1 cellular context compared by ENCODE assay signal in the genomic region with DNA sequence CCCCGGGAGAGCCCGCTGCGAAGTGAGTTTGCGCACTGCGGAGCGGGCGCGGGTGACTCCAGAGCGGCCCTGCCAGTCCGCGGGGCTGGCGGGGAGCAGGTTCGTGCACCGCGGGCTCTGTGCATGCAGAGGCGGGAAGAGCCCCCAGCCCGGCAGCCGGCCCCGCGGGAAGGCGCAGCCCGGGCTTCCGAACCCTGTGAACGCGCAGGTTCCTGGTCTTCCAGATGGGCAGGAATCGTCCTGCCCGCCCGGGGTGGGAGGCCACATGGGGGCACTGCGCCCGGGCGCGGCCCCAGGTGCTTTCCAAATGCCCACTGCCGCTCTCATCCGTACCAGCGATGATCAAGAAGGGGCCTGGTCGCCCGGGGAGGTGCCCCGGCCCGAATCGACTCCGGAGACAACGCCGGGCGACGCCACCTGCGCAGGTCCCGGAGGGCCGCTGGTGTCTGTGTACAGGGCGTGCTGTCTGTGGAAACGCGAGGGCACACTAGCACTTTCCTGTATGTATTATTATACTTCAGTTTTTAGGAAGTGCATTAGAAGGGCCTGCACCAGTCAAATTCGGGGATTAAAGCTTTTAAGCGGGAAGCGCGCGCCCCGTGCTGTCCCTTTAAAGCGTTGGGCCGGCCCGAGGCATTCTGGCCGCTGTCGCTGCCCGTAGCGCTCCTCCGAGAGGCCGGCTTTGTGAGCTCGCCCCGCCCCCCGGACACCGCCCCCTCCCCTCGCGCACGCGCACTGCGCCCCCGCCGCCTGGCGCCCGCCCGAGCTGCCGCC.
A peak's percentile ranks its signal among the peaks of the same experiment; 100 is the strongest.
TF ChIP-seq lines count a peak whose summit lies in the region.

A gene (plus strand): TSS at position 740 of the 774 bp plus-strand sequence. CDS start 3,796 bp downstream, outside the sequence.

TF ChIP-seq in WTC11, 78 proteins besides CTCF, POLR2A, EP300 and RAD21 (continued from another document):
- TF ChIP-seq, protein P1, sequence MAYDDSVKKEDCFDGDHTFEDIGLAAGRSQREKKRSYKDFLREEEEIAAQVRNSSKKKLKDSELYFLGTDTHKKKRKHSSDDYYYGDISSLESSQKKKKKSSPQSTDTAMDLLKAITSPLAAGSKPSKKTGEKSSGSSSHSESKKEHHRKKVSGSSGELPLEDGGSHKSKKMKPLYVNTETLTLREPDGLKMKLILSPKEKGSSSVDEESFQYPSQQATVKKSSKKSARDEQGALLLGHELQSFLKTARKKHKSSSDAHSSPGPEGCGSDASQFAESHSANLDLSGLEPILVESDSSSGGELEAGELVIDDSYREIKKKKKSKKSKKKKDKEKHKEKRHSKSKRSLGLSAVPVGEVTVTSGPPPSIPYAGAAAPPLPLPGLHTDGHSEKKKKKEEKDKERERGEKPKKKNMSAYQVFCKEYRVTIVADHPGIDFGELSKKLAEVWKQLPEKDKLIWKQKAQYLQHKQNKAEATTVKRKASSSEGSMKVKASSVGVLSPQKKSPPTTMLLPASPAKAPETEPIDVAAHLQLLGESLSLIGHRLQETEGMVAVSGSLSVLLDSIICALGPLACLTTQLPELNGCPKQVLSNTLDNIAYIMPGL (CRISPR knock-in tag; IDR thresholded peaks at IDR 0.05) = peak; percentile 74
- 0 out of 2 replicates have a peak, but pooled peaks have one; percentile 65 for TF ChIP-seq ELF4 (CRISPR knock-in tag; IDR thresholded peaks at IDR 0.05; ENCODE audit: low read depth)
